ENCODE assay signal across 19 cellular contexts in the genomic region with DNA sequence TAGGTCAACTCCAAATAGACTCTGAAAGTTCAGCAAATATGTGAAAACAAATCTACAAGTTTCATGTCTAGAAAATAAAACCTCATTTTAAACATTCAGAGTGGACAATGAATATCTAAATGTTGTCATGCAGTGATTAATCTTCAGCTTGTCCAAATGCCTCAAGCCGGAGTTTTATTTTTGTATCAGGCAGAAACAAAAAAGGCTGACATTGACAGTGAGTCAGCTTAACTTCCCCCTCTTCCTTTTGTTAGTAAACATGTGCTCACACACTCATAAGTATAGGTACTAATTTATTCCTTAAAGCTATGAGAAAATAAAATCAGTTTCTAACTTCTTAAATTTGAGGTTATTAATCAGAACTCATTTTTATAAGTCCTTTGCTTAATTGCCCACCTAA.
DNase-seq lines count a peak whose midpoint lies in the region; ATAC-seq, FAIRE-seq and TF ChIP-seq lines count a peak whose summit lies in the region.
"Had no signal": no experiment of that assay in that cellular context is flagged by ENCODE, and none has a peak within 500 bp of the region (broad histone marks: within the 10 kb centered on the region; RNA-seq: fewer than 3 reads in every experiment).

No MANE protein-coding gene starts in this region.

- peak; percentile 11 for DNase-seq in H54 (ENCODE audit: insufficient read length, low spot score)
- DNase-seq in RWPE2 (ENCODE audit: low spot score) = no peak
- peak; percentile 55 for DNase-seq in fibroblast of mammary gland (ENCODE audit: low read depth)
- DNase-seq in osteocyte (ENCODE audit: extremely low spot score, unreplicated experiment) = no peak
- DNase-seq in kidney glomerular epithelial cell (lab: John Stamatoyannopoulos, UW) = no peak
- no peak for DNase-seq in Caco-2
- DNase-seq: activated CD4-positive, alpha-beta T cell treated with anti-CD3 and anti-CD28 coated beads for 36 hours; adrenal gland; CD8-positive, alpha-beta memory T cell; cerebellar nuclear complex; effector memory CD4-positive, alpha-beta T cell; gastrocnemius medialis; left lung; NCI-H146; stomach; upper lobe of right lung had no signal

- CTCF ChIA-PET in Caco-2 (lab: Charles Lee) = interaction anchor here (0.6 kb wide), 1 partner anchor 167 kb away, joined by 3 read pairs; no protein-coding TSS in a partner anchor

- no TSS peak for BruUV-seq in Caco-2 (replicated peaks; lab: Mats Ljungman, UMichigan)

- TF ChIP-seq POLR2A in H54 (IDR thresholded peaks at IDR 0.05; ENCODE audit: low read depth, low read length) = no peak

- ATAC-seq in RWPE2 (ENCODE audit: low read depth) (peak; percentile 45; the same call in 2 of the 3 replicates), GM21360 (IDR thresholded peaks at IDR 0.05; ENCODE audit: unreplicated experiment) (no peak), GM18519 (IDR thresholded peaks at IDR 0.05; ENCODE audit: low FRiP score, unreplicated experiment) (no peak)
- ATAC-seq: activated CD4-positive, alpha-beta T cell treated with anti-CD3 and anti-CD28 coated beads for 36 hours; gastrocnemius medialis; left lung; sciatic nerve; upper lobe of right lung had no signal

- H3K27ac Mint-ChIP-seq in osteocyte (ENCODE audit: unreplicated experiment) = peak overlapping the region; percentile 46
- no peak overlapping the region for H3K27ac Mint-ChIP-seq in Caco-2 (ENCODE audit: unreplicated experiment)
- H3K27ac Mint-ChIP-seq: activated CD4-positive, alpha-beta T cell treated with anti-CD3 and anti-CD28 coated beads for 36 hours had no signal

- H3K9me3 ChIP-seq in RWPE2 (ENCODE audit: severe bottlenecking) = no peaks in the 10 kb centered on the region
- no peaks in the 10 kb centered on the region for H3K9me3 ChIP-seq in Caco-2
- H3K9me3 ChIP-seq: adrenal gland, gastrocnemius medialis, left lung, stomach, upper lobe of right lung had no signal

- H3K36me3 Mint-ChIP-seq in osteocyte (ENCODE audit: unreplicated experiment) (no peaks in the 10 kb centered on the region), Caco-2 (ENCODE audit: insufficient read depth, unreplicated experiment) (no peaks in the 10 kb centered on the region)
- H3K36me3 Mint-ChIP-seq: CD8-positive, alpha-beta memory T cell had no signal

- H3K36me3 ChIP-seq in RWPE2 (ENCODE audit: low read depth) (no peaks in the 10 kb centered on the region), Caco-2 (ENCODE audit: control insufficient read depth, insufficient read depth, low read length) (no peaks in the 10 kb centered on the region)
- H3K36me3 ChIP-seq: adrenal gland, gastrocnemius medialis, left lung, stomach, upper lobe of right lung had no signal

- no peak overlapping the region for H3K4me3 ChIP-seq in RWPE2 (ENCODE audit: severe bottlenecking)
- no peak overlapping the region for H3K4me3 ChIP-seq in fibroblast of mammary gland (ENCODE audit: control insufficient read depth, low read depth, low read length)
- no peak overlapping the region for H3K4me3 ChIP-seq in Caco-2 (ENCODE audit: low read depth, low read length)
- H3K4me3 ChIP-seq: adrenal gland, gastrocnemius medialis, left lung, stomach, upper lobe of right lung had no signal

- H3K27ac ChIP-seq in RWPE2 (ENCODE audit: poor library complexity, severe bottlenecking) = no peak overlapping the region
- H3K27ac ChIP-seq: adrenal gland, gastrocnemius medialis, left lung, upper lobe of right lung had no signal

- H3K9me3 Mint-ChIP-seq in osteocyte (ENCODE audit: unreplicated experiment) (peaks cover 6% of the 10 kb centered on the region), Caco-2 (ENCODE audit: unreplicated experiment) (no peaks in the 10 kb centered on the region)
- H3K9me3 Mint-ChIP-seq: CD8-positive, alpha-beta memory T cell had no signal

- H3K27me3 ChIP-seq in RWPE2 (ENCODE audit: insufficient read depth, poor library complexity, severe bottlenecking) (no peaks in the 10 kb centered on the region), Caco-2 (replicated peaks; ENCODE audit: control insufficient read depth, insufficient read depth, low read length) (no peaks in the 10 kb centered on the region)
- H3K27me3 ChIP-seq: adrenal gland, gastrocnemius medialis, left lung, stomach, upper lobe of right lung had no signal

- H3K4me3 Mint-ChIP-seq in osteocyte (ENCODE audit: unreplicated experiment) (no peak overlapping the region), Caco-2 (ENCODE audit: unreplicated experiment) (no peak overlapping the region)
- H3K4me3 Mint-ChIP-seq: activated CD4-positive, alpha-beta T cell treated with anti-CD3 and anti-CD28 coated beads for 36 hours; CD8-positive, alpha-beta memory T cell had no signal

- POLR2A ChIA-PET in Caco-2 (lab: Charles Lee) = no interaction called here

- intact Hi-C loops in Caco-2 (cut with micrococcal nuclease; ENCODE audit: unreplicated experiment) = no loop called here

- H3K4me1 Mint-ChIP-seq in osteocyte (ENCODE audit: unreplicated experiment) = peaks cover 27% of the 10 kb centered on the region
- no peaks in the 10 kb centered on the region for H3K4me1 Mint-ChIP-seq in Caco-2 (ENCODE audit: low read depth, unreplicated experiment)
- H3K4me1 Mint-ChIP-seq: activated CD4-positive, alpha-beta T cell treated with anti-CD3 and anti-CD28 coated beads for 36 hours; CD8-positive, alpha-beta memory T cell had no signal

- TF ChIP-seq CTCF in RWPE2 (IDR thresholded peaks at IDR 0.05; ENCODE audit: poor library complexity, severe bottlenecking) (no peak), fibroblast of mammary gland (conservative IDR thresholded peaks at IDR 0.05; ENCODE audit: control insufficient read depth, insufficient read depth, low read depth, low read length) (no peak), osteocyte (IDR thresholded peaks at IDR 0.05) (no peak), Caco-2 (IDR thresholded peaks at IDR 0.05; ENCODE audit: insufficient read depth in 1 of 2, low read depth in 1 of 2, low read length in 1 of 2, severe bottlenecking in 1 of 2, unreplicated experiment in 1 of 2) (no peak)

- peak; percentile 93 for FAIRE-seq in H54 (lab: Jason Lieb, UNC)

- H3K4me1 ChIP-seq in RWPE2 (ENCODE audit: insufficient read depth, poor library complexity, severe bottlenecking) (no peaks in the 10 kb centered on the region), Caco-2 (no peaks in the 10 kb centered on the region)
- H3K4me1 ChIP-seq: adrenal gland, gastrocnemius medialis, left lung, upper lobe of right lung had no signal

- H3K27me3 Mint-ChIP-seq in osteocyte (ENCODE audit: unreplicated experiment) (no peaks in the 10 kb centered on the region), Caco-2 (ENCODE audit: insufficient read depth, unreplicated experiment) (no peaks in the 10 kb centered on the region)

Comparison
In these comparisons a context has a peak if more than half of its experiments do, and no peak if none do; other contexts are left out.
1. DNase-seq: peak in H54 (single experiment) and fibroblast of mammary gland (single experiment); none in RWPE2 (single experiment), osteocyte (single experiment), kidney glomerular epithelial cell (single experiment) and Caco-2 (0 of 2).